17 cellular contexts compared by ENCODE assay signal in genomic region chr3:181558870-181559269, GRCh38.
"Had no signal": no experiment of that assay in that cellular context is flagged by ENCODE, and none has a peak within 500 bp of the region (broad histone marks: within the 10 kb centered on the region; RNA-seq: fewer than 3 reads in every experiment).

No MANE protein-coding gene starts in this region.

- H3K27me3 ChIP-seq: esophagus squamous epithelium, gastrocnemius medialis, neural progenitor cell, thyroid gland, upper lobe of right lung had no signal

- H3K4me1 ChIP-seq: esophagus squamous epithelium, gastrocnemius medialis, thyroid gland, upper lobe of right lung had no signal

- DNase-seq: activated naive CD4-positive, alpha-beta T cell treated with Interleukin-2 at 50 U/mL for 16 hours; activated naive CD8-positive, alpha-beta T cell treated with anti-CD3 and anti-CD28 coated beads for 36 hours; activated T-cell treated with anti-CD3 and anti-CD28 coated beads, Interleukin-2, amount 50 U/mL, for 1 hour; caudate nucleus; esophagus squamous epithelium; gastrocnemius medialis; naive thymus-derived CD8-positive, alpha-beta T cell; retina; stimulated activated CD4-positive, alpha-beta T cell treated with anti-CD3 and anti-CD28 coated beads, Interleukin-12 subunit alpha, Interleukin-12 subunit beta, amount 100 ng/mL, for 4 hours; stimulated activated CD4-positive, alpha-beta T cell treated with anti-CD3 and anti-CD28 coated beads, Interleukin-4, amount 100 ng/mL, for 4 hours; stimulated activated naive CD8-positive, alpha-beta T cell treated with anti-CD3 and anti-CD28 coated beads, Interleukin-15, Interleukin-2, amounts not matched to agents 100 U/mL and 50 U/mL, for 24 hours; T-helper 9 cell; thyroid gland; upper lobe of right lung had no signal

- ATAC-seq: activated T-helper 17 cell treated with anti-CD3 and anti-CD28 coated beads, Interleukin-2, amount 50 U/mL, for 72 hours; gastrocnemius medialis; naive thymus-derived CD8-positive, alpha-beta T cell; stimulated activated naive CD8-positive, alpha-beta T cell treated with anti-CD3 and anti-CD28 coated beads, Interleukin-15, Interleukin-2, amounts not matched to agents 100 U/mL and 50 U/mL, for 24 hours; upper lobe of right lung had no signal

- H3K27ac ChIP-seq: esophagus squamous epithelium, gastrocnemius medialis, neural progenitor cell, thyroid gland, upper lobe of right lung had no signal

- H3K4me3 ChIP-seq: esophagus squamous epithelium, gastrocnemius medialis, lung, neural progenitor cell, thyroid gland, upper lobe of right lung had no signal

- H3K9me3 ChIP-seq: esophagus squamous epithelium, gastrocnemius medialis, thyroid gland, upper lobe of right lung had no signal

- H3K36me3 ChIP-seq: esophagus squamous epithelium, gastrocnemius medialis, neural progenitor cell, thyroid gland, upper lobe of right lung had no signal
